In genomic region chr1:23558140-23558871, GRCh38 we compare ENCODE assay signal across 8 cellular contexts. TPM values are rescaled to one million over a fixed set of nuclear protein-coding genes. Genes with fewer than 3 reads are reported as not detected.
DNase-seq lines count a peak whose midpoint lies in the region; ATAC-seq and TF ChIP-seq lines count a peak whose summit lies in the region.

No MANE protein-coding gene starts in this region.

- in situ Hi-C loops in HAP-1 (cut with MboI; ENCODE audit: low sequenced_read_pairs) (no loop called here), brain microvascular endothelial cell (cut with HindIII; ENCODE audit: low pct_ligation_motif_present, low sequenced_read_pairs) (no loop called here)

- H3K4me1 ChIP-seq in HAP-1: peaks cover 63% of the 10 kb centered on the region
- peaks cover 40% of the 10 kb centered on the region for H3K4me1 ChIP-seq in RWPE2 (ENCODE audit: insufficient read depth, poor library complexity, severe bottlenecking)

- peak overlapping the region; percentile 93 for H3K4me3 ChIP-seq in HAP-1
- peak overlapping the region; percentile 77 for H3K4me3 ChIP-seq in RWPE2 (ENCODE audit: severe bottlenecking)
- peak overlapping the region; percentile 97 for H3K4me3 ChIP-seq in brain microvascular endothelial cell (ENCODE audit: low read depth, low read length)

- DNase-seq in AG08395 (ENCODE audit: low spot score): peak; percentile 20
- peak; percentile 64 to 82 for DNase-seq in HAP-1 (ENCODE audit: low spot score in 2 of 2)
- no peak for DNase-seq in RWPE2 (ENCODE audit: low spot score)
- DNase-seq in brain microvascular endothelial cell: no peak
- peak; percentile 60 for DNase-seq in left lobe of liver (ENCODE audit: low spot score)
- peak; percentile 42 to 48 for DNase-seq in stimulated activated naive CD8-positive, alpha-beta T cell treated with anti-CD3 and anti-CD28 coated beads, Interleukin-15, amount 100 ng/mL, for 72 hours
- DNase-seq in C1 segment of cervical spinal cord (lab: John Stamatoyannopoulos, UW): no peak

- peak overlapping the region; percentile 95 to 97 for H3K4me3 Mint-ChIP-seq in stimulated activated naive CD8-positive, alpha-beta T cell treated with anti-CD3 and anti-CD28 coated beads, Interleukin-15, amount 100 ng/mL, for 72 hours

- no peaks in the 10 kb centered on the region for H3K9me3 Mint-ChIP-seq in stimulated activated naive CD8-positive, alpha-beta T cell treated with anti-CD3 and anti-CD28 coated beads, Interleukin-15, amount 100 ng/mL, for 72 hours

- peak; percentile 1; the same call in 2 of the 3 replicates for ATAC-seq in RWPE2 (ENCODE audit: low read depth)
- no peak for ATAC-seq in left lobe of liver
- no peak for ATAC-seq in stimulated activated naive CD8-positive, alpha-beta T cell treated with anti-CD3 and anti-CD28 coated beads, Interleukin-15, amount 100 ng/mL, for 72 hours
- no peak for ATAC-seq in HG02798 (IDR thresholded peaks at IDR 0.05; ENCODE audit: poor library complexity, unreplicated experiment)

- peak overlapping the region; percentile 93 to 95 for H3K27ac Mint-ChIP-seq in stimulated activated naive CD8-positive, alpha-beta T cell treated with anti-CD3 and anti-CD28 coated beads, Interleukin-15, amount 100 ng/mL, for 72 hours

- H3K36me3 ChIP-seq in HAP-1 (replicated peaks): peaks cover 30% of the 10 kb centered on the region
- peaks cover 8% of the 10 kb centered on the region; the same call in 1 of the 2 replicates for H3K36me3 ChIP-seq in RWPE2 (ENCODE audit: low read depth)
- peaks cover 19% of the 10 kb centered on the region for H3K36me3 ChIP-seq in brain microvascular endothelial cell (replicated peaks)

- H3K27ac ChIP-seq in RWPE2 (ENCODE audit: poor library complexity, severe bottlenecking): peak overlapping the region; percentile 93
- H3K27ac ChIP-seq in brain microvascular endothelial cell: peak overlapping the region; percentile 100

- no peak for TF ChIP-seq CTCF in RWPE2 (IDR thresholded peaks at IDR 0.05; ENCODE audit: poor library complexity, severe bottlenecking)
- TF ChIP-seq CTCF in brain microvascular endothelial cell (IDR thresholded peaks at IDR 0.05; ENCODE audit: low read depth, low read length, missing control alignments): no peak

- H3K9me3 ChIP-seq in HAP-1 (no peaks in the 10 kb centered on the region), RWPE2 (ENCODE audit: severe bottlenecking) (no peaks in the 10 kb centered on the region)

- H3K4me1 Mint-ChIP-seq in stimulated activated naive CD8-positive, alpha-beta T cell treated with anti-CD3 and anti-CD28 coated beads, Interleukin-15, amount 100 ng/mL, for 72 hours: peaks cover 81% of the 10 kb centered on the region

- no peaks in the 10 kb centered on the region for H3K27me3 ChIP-seq in HAP-1 (ENCODE audit: low read depth)
- no peaks in the 10 kb centered on the region for H3K27me3 ChIP-seq in RWPE2 (ENCODE audit: insufficient read depth, poor library complexity, severe bottlenecking)
- H3K27me3 ChIP-seq in brain microvascular endothelial cell (replicated peaks): no peaks in the 10 kb centered on the region

- peaks cover 10% of the 10 kb centered on the region for H3K27me3 Mint-ChIP-seq in stimulated activated naive CD8-positive, alpha-beta T cell treated with anti-CD3 and anti-CD28 coated beads, Interleukin-15, amount 100 ng/mL, for 72 hours

RNA-seq across cellular contexts. Expression of gene ID3, which starts 1.0 kb away (rescaled TPM):
- 19.7 TPM for total RNA-seq in left lobe of liver

RNA-seq across cellular contexts. Expression of gene E2F2, which starts 27.3 kb away (rescaled TPM):
- total RNA-seq in left lobe of liver: 0.15 TPM

Comparison
In these comparisons a context has a peak if more than half of its experiments do, and no peak if none do; other contexts are left out.
1. DNase-seq: peak in AG08395 (single experiment), HAP-1 (2 of 2), left lobe of liver (single experiment) and stimulated activated naive CD8-positive, alpha-beta T cell treated with anti-CD3 and anti-CD28 coated beads, Interleukin-15, amount 100 ng/mL, for 72 hours (2 of 2); none in RWPE2 (single experiment), brain microvascular endothelial cell (single experiment) and C1 segment of cervical spinal cord (0 of 14).
2. Peak in every context shown above with its lines, with median percentiles within 50 percentile points of each other: H3K4me3 ChIP-seq.